ENCODE assay signal across 8 cellular contexts in the genomic region with DNA sequence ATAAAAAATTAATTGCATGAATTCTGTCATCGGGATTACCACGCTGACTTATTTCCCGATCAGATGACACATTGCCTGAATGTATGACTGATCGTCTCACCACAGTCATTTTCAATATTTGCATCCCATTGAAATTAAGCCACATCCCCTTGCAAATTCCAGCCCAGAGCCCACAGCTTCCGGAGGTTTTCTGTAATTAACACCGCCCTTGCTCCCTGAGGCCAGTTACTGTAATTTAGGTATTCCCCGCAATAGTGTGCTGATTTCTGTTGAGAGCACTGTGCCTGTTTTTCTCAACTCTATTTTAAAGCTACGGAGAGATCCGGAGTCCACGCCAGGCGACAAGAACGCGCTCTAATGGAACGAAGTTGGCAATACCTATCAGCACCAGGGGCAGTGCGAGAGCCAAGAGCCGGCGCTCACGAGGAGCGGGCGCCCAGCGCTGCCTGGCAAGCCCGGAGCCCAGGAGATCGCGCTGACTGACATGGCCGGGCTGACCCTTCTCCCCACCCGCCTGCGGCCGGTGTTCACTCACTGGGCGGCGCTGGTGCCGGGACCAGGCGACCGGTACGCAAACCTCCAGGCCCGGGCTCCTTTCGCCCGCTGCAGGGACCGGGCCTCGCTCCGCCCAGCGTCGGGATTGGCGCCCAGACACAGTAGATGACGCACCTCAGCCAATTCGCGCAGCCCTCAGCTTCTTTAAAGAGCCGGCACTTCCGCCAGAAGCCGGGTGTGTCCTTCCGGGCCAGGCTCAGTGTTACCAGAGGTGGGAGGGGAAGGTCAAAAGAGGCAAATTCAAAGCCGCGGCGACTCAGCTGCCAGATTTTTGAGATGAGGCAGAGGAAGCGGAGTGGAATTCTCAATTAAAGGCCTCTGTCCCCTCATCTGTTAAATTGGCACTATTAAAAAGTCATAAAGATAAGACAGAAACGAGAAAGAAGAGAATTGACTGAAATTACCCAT. TPM values are rescaled to one million over a fixed set of nuclear protein-coding genes. Genes with fewer than 3 reads are reported as not detected.
DNase-seq lines count a peak whose midpoint lies in the region; ATAC-seq and TF ChIP-seq lines count a peak whose summit lies in the region.

A gene with protein sequence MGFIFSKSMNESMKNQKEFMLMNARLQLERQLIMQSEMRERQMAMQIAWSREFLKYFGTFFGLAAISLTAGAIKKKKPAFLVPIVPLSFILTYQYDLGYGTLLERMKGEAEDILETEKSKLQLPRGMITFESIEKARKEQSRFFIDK (minus strand): TSS at position 672 of the 963 bp plus-strand sequence. CDS start 5,948 bp downstream, outside the sequence.

- WGBS in esophagus, 2 donors = 0 to 1% methylated on average over 54 to 55 of the region's 55 CpGs

- H3K27me3 ChIP-seq in Peyer's patch (no peaks in the 10 kb centered on the region), esophagus (ENCODE audit: control insufficient read depth in 1 of 2, insufficient read depth in 2 of 2, low read length in 2 of 2) (no peaks in the 10 kb centered on the region), mucosa of stomach (ENCODE audit: control insufficient read depth, insufficient read depth, low read length) (no peaks in the 10 kb centered on the region)

- H3K9me3 ChIP-seq in Peyer's patch (no peaks in the 10 kb centered on the region), esophagus (ENCODE audit: control insufficient read depth in 2 of 2, insufficient read depth in 1 of 2, low read depth in 1 of 2, low read length in 1 of 2) (no peaks in the 10 kb centered on the region), mucosa of stomach (ENCODE audit: control insufficient read depth, low read length) (no peaks in the 10 kb centered on the region)

- H3K27ac ChIP-seq in Peyer's patch (peak within 1 kb of the TSS; percentile 92 to 96 (median 93)), esophagus (ENCODE audit: low read depth in 2 of 2, low read length in 1 of 2) (peak within 1 kb of the TSS; percentile 94 to 97)

- TF ChIP-seq CTCF in Peyer's patch (IDR thresholded peaks at IDR 0.05) = peak in 2 of 6 experiments; percentile 33 to 43

- DNase-seq in DMS79 treated with DMSO at 0.1 percent for 48 hours (lab: John Stamatoyannopoulos, UW) = peak; percentile 89
- peak; percentile 83 for DNase-seq in KG1 (lab: John Stamatoyannopoulos, UW)
- peak; percentile 96 to 98 (median 96) for DNase-seq in Peyer's patch
- peak; percentile 89 to 92 for DNase-seq in activated T-cell treated with anti-CD3 and anti-CD28 coated beads, Interleukin-2, amount 50 U/mL, for 48 hours
- peak; percentile 77 to 80 for DNase-seq in stimulated activated CD8-positive, alpha-beta memory T cell treated with anti-CD3 and anti-CD28 coated beads, Interleukin-7, amount 100 ng/mL, for 1 hour (ENCODE audit: low read depth in 2 of 2)

- H3K36me3 ChIP-seq in Peyer's patch = peaks cover 0 to 8% (median 0%) of the 10 kb centered on the region in 3 donors
- H3K36me3 ChIP-seq in esophagus (ENCODE audit: control insufficient read depth in 2 of 2, insufficient read depth in 2 of 2, low read length in 1 of 2) = peaks cover 0 to 6% of the 10 kb centered on the region in 2 donors
- H3K36me3 ChIP-seq in mucosa of stomach (ENCODE audit: control insufficient read depth, insufficient read depth, low read length) = no peaks in the 10 kb centered on the region

- H3K9ac ChIP-seq in mucosa of stomach (ENCODE audit: low read length) = peak within 1 kb of the TSS; percentile 87

- peak within 1 kb of the TSS; percentile 61 to 81 (median 70) for H3K4me3 ChIP-seq in Peyer's patch
- peak within 1 kb of the TSS; percentile 69 for H3K4me3 ChIP-seq in esophagus (ENCODE audit: low read depth in 1 of 2, low read length in 2 of 2)
- peak within 1 kb of the TSS; percentile 58 for H3K4me3 ChIP-seq in mucosa of stomach (ENCODE audit: low read length)

- peaks cover 0 to 12% (median 0%) of the 10 kb centered on the region in 4 donors for H3K4me1 ChIP-seq in Peyer's patch
- no peaks in the 10 kb centered on the region for H3K4me1 ChIP-seq in esophagus (ENCODE audit: control insufficient read depth in 2 of 2, insufficient read depth in 2 of 2, low read length in 1 of 2)
- H3K4me1 ChIP-seq in mucosa of stomach (ENCODE audit: control insufficient read depth, insufficient read depth, low read length) = peaks cover 15% of the 10 kb centered on the region

- peak; percentile 84 for ATAC-seq in GM21723 (IDR thresholded peaks at IDR 0.05; ENCODE audit: unreplicated experiment)

- peak; percentile 97 to 98 for TF ChIP-seq POLR2A in Peyer's patch (IDR thresholded peaks at IDR 0.05)

RNA-seq across cellular contexts. Expression of the gene that starts here (rescaled TPM):
- total RNA-seq in Peyer's patch = 10 to 100 TPM in 3 of 4 donors, 1 to 10 TPM in 1; 8.3 to 43.6 (median 33.2) TPM
- 10 to 100 TPM in 1 of 2 donors, 1 to 10 TPM in 1; 6.7 to 19.7 TPM for polyA plus RNA-seq in esophagus

Comparison
In these comparisons a context has a peak if more than half of its experiments do, and no peak if none do; other contexts are left out.
1. Peak in every context shown above with its lines: DNase-seq, ATAC-seq, H3K4me3 ChIP-seq and H3K27ac ChIP-seq.